ENCODE assay signal across 34 cellular contexts in the genomic region with DNA sequence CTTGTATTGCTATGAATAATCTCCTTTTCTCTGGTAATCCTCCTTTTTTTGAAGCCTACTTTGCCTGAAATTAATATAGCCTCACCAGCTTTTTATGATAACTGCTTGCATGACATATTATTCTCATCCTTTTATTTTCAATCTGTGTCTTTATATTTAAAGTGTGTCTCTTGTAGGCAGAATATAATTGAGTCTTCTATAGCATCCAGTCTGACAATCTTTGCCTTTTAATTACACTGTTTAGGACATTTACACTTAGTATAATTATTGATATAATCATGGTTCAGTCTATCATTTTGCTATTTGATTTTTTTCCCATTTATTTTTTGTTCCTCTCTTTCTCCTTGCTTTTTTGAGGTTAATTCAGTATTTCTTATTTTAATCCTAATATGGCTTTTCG.
DNase-seq lines count a peak whose midpoint lies in the region; ATAC-seq, FAIRE-seq and TF ChIP-seq lines count a peak whose summit lies in the region.
"Had no signal": no experiment of that assay in that cellular context is flagged by ENCODE, and none has a peak within 500 bp of the region (broad histone marks: within the 10 kb centered on the region; RNA-seq: fewer than 3 reads in every experiment).

No MANE protein-coding gene starts in this region.

- no peaks in the 10 kb centered on the region for H4K20me1 ChIP-seq in K562 (replicated peaks; ENCODE audit: control insufficient read depth, insufficient read depth, low read length)
- H4K20me1 ChIP-seq: BLaER1; BLaER1 treated with 17β-estradiol and CSF1 and Interleukin-3, amounts not matched to agents 10 nM and 100 nM had no signal

- POLR2A ChIA-PET in HEK293 (lab: Yijun Ruan, JAX) (no interaction called here), K562 (lab: Yijun Ruan, JAX) (no interaction called here)
- POLR2A ChIA-PET in naive thymus-derived CD4-positive, alpha-beta T cell (lab: Charles Lee) = no interaction called here

- TF ChIP-seq POLR2A in K562 (conservative IDR thresholded peaks at IDR 0.05) = no peak

- no peak for ATAC-seq in K562
- ATAC-seq in naive thymus-derived CD4-positive, alpha-beta T cell = no peak
- ATAC-seq: A549; CD8-positive, alpha-beta T cell had no signal

- in situ Hi-C loops in K562 (cut with MboI) = no loop called here

- no peak overlapping the region for H3K4me2 ChIP-seq in K562 (ENCODE audit: insufficient read depth, low read length)
- H3K4me2 ChIP-seq: A549; BLaER1; BLaER1 treated with 17β-estradiol and CSF1 and Interleukin-3, amounts not matched to agents 10 nM and 100 nM had no signal

- H3K9me3 ChIP-seq in HEK293 (ENCODE audit: control insufficient read depth, insufficient read depth, low read depth, low read length) (peaks cover 2% of the 10 kb centered on the region; the same call in 1 of the 2 replicates), K562 (replicated peaks; ENCODE audit: control insufficient read depth, insufficient read depth, low read depth, low read length) (no peaks in the 10 kb centered on the region), left ventricle myocardium inferior (replicated peaks) (peaks cover 34% of the 10 kb centered on the region)
- H3K9me3 ChIP-seq in naive thymus-derived CD4-positive, alpha-beta T cell (ENCODE audit: control insufficient read depth in 2 of 3, low read length in 3 of 3) = peaks cover 0 to 6% (median 0%) of the 10 kb centered on the region in 3 experiments
- H3K9me3 ChIP-seq: BE2C had no signal

- H3K4me3 ChIP-seq in HEK293 (ENCODE audit: low read depth, low read length) (no peak overlapping the region), K562 (no peak overlapping the region), left ventricle myocardium inferior (no peak overlapping the region)
- H3K4me3 ChIP-seq in naive thymus-derived CD4-positive, alpha-beta T cell (ENCODE audit: low read length) = no peak overlapping the region
- H3K4me3 ChIP-seq: A549; BLaER1; BLaER1 treated with 17β-estradiol and CSF1 and Interleukin-3, amounts not matched to agents 10 nM and 100 nM had no signal

- WGBS in K562 (ENCODE audit: insufficient coverage, low coverage, missing lambda C conversion rate) = 0% methylated on average over 1 of the region's 1 CpG

- H3K9me1 ChIP-seq in K562 (ENCODE audit: control insufficient read depth, insufficient read depth, low read length) = no peaks in the 10 kb centered on the region

- peaks cover 2 to 26% (median 12%) of the 10 kb centered on the region in 11 donors for H3K9me3 Mint-ChIP-seq in naive thymus-derived CD4-positive, alpha-beta T cell

- no peak for TF ChIP-seq RAD21 in K562 (CRISPR knock-in tag; conservative IDR thresholded peaks at IDR 0.05 in 1 of 2, IDR thresholded peaks at IDR 0.05 in 1 of 2)

- no peaks in the 10 kb centered on the region for H3K4me1 Mint-ChIP-seq in naive thymus-derived CD4-positive, alpha-beta T cell
- H3K4me1 Mint-ChIP-seq: B cell; CD14-positive monocyte; CD4-positive, alpha-beta memory T cell; CD8-positive, alpha-beta memory T cell had no signal

- intact Hi-C loops in K562 (cut with micrococcal nuclease) = no loop called here
- intact Hi-C loops in naive thymus-derived CD4-positive, alpha-beta T cell (cut with micrococcal nuclease) = no loop called here
- intact Hi-C loops in left ventricle myocardium inferior (cut with micrococcal nuclease) = no loop called here

- CTCF ChIA-PET in HEK293 (lab: Yijun Ruan, JAX) = no interaction called here
- CTCF ChIA-PET in K562 (lab: Yijun Ruan, JAX; ENCODE audit: low intra/inter-chr PET ratio) = no interaction called here
- CTCF ChIA-PET in naive thymus-derived CD4-positive, alpha-beta T cell (lab: Charles Lee) = no interaction called here

- H3K36me3 ChIP-seq in HEK293 (ENCODE audit: control insufficient read depth in 2 of 2, insufficient read depth in 1 of 2, low read length in 2 of 2) (no peaks in the 10 kb centered on the region), K562 (ENCODE audit: control insufficient read depth, insufficient read depth, low read length) (no peaks in the 10 kb centered on the region), left ventricle myocardium inferior (no peaks in the 10 kb centered on the region)
- H3K36me3 ChIP-seq in naive thymus-derived CD4-positive, alpha-beta T cell (ENCODE audit: control insufficient read depth in 2 of 3, insufficient read depth in 3 of 3, low read length in 3 of 3) = no peaks in the 10 kb centered on the region
- H3K36me3 ChIP-seq: BE2C; BLaER1; BLaER1 treated with 17β-estradiol and CSF1 and Interleukin-3, amounts not matched to agents 10 nM and 100 nM had no signal

- no peak for TF ChIP-seq EP300 in K562 (IDR thresholded peaks at IDR 0.05; ENCODE audit: low read length)

- no TSS peak for BruUV-seq in K562 (replicated peaks; lab: Mats Ljungman, UMichigan)

- H3K9ac ChIP-seq in K562 (ENCODE audit: insufficient read depth in 1 of 2, low read depth in 2 of 2, low read length in 2 of 2) = no peak overlapping the region
- H3K9ac ChIP-seq: BLaER1; BLaER1 treated with 17β-estradiol and CSF1 and Interleukin-3, amounts not matched to agents 10 nM and 100 nM had no signal

- H3K27ac Mint-ChIP-seq in naive thymus-derived CD4-positive, alpha-beta T cell = no peak overlapping the region
- H3K27ac Mint-ChIP-seq: B cell; CD14-positive monocyte; CD4-positive, alpha-beta memory T cell; CD4-positive, alpha-beta T cell; CD4-positive, CD25-positive, alpha-beta regulatory T cell; CD8-positive, alpha-beta memory T cell; CD8-positive, alpha-beta T cell had no signal

- peaks cover 9 to 30% (median 16%) of the 10 kb centered on the region in 5 donors for H3K27me3 Mint-ChIP-seq in naive thymus-derived CD4-positive, alpha-beta T cell

- H3K27me3 ChIP-seq in K562 (ENCODE audit: control insufficient read depth in 2 of 2, insufficient read depth in 2 of 2, low read length in 2 of 2) = no peaks in the 10 kb centered on the region
- H3K27me3 ChIP-seq in naive thymus-derived CD4-positive, alpha-beta T cell (ENCODE audit: control insufficient read depth in 2 of 2, insufficient read depth in 2 of 2, low read length in 2 of 2) = no peaks in the 10 kb centered on the region
- no peaks in the 10 kb centered on the region for H3K27me3 ChIP-seq in left ventricle myocardium inferior (ENCODE audit: low read depth)
- H3K27me3 ChIP-seq: BE2C; BLaER1; BLaER1 treated with 17β-estradiol and CSF1 and Interleukin-3, amounts not matched to agents 10 nM and 100 nM had no signal

- FAIRE-seq in A204.1 (lab: Jason Lieb, UNC) = peak; percentile 35
- no peak for FAIRE-seq in K562 (lab: Jason Lieb, UNC)
- FAIRE-seq: A549, D721Med had no signal

- H2AFZ ChIP-seq in K562 (ENCODE audit: low read depth, low read length) = no peak overlapping the region

- no peak overlapping the region for H3K27ac ChIP-seq in HEK293 (ENCODE audit: extremely low read depth, low read depth, low read length)
- no peak overlapping the region for H3K27ac ChIP-seq in K562 (ENCODE audit: extremely low read depth, low read depth, low read length)
- H3K27ac ChIP-seq in naive thymus-derived CD4-positive, alpha-beta T cell (ENCODE audit: low read depth, low read length) = no peak overlapping the region
- no peak overlapping the region for H3K27ac ChIP-seq in left ventricle myocardium inferior (replicated peaks)
- H3K27ac ChIP-seq: 22Rv1; A549; BLaER1; BLaER1 treated with 17β-estradiol and CSF1 and Interleukin-3, amounts not matched to agents 10 nM and 100 nM; C4-2B had no signal

- TF ChIP-seq CTCF in HEK293 (tag by site-specific recombination; IDR thresholded peaks at IDR 0.05) = no peak
- no peak for TF ChIP-seq CTCF in K562 (IDR thresholded peaks at IDR 0.05 in 2 of 3, conservative IDR thresholded peaks at IDR 0.05 in 1 of 3; ENCODE audit: insufficient read depth in 2 of 3, low read depth in 1 of 3, low read length in 3 of 3)
- TF ChIP-seq CTCF in left ventricle myocardium inferior (IDR thresholded peaks at IDR 0.05; ENCODE audit: borderline replicate concordance) = no peak

- H3K36me3 Mint-ChIP-seq in naive thymus-derived CD4-positive, alpha-beta T cell = peaks cover 0 to 5% (median 0%) of the 10 kb centered on the region in 5 donors
- H3K36me3 Mint-ChIP-seq: CD14-positive monocyte; CD4-positive, CD25-positive, alpha-beta regulatory T cell; CD8-positive, alpha-beta T cell had no signal

- H3K4me3 Mint-ChIP-seq in naive thymus-derived CD4-positive, alpha-beta T cell = no peak overlapping the region
- H3K4me3 Mint-ChIP-seq: B cell; CD14-positive monocyte; CD4-positive, alpha-beta memory T cell; CD4-positive, alpha-beta T cell; CD4-positive, CD25-positive, alpha-beta regulatory T cell; CD8-positive, alpha-beta memory T cell; CD8-positive, alpha-beta T cell had no signal

- DNase-seq in K562 (ENCODE audit: extremely low read depth in 1 of 4, low spot score in 3 of 4) (no peak), left ventricle myocardium inferior (no peak), NCI-H446 (lab: John Stamatoyannopoulos, UW) (no peak)
- DNase-seq in naive thymus-derived CD4-positive, alpha-beta T cell = no peak
- DNase-seq: 8988T; ACHN; AML-193; BE2C; C1 segment of cervical spinal cord; Caco-2; Calu3; CD4-positive, alpha-beta memory T cell; CD4-positive, alpha-beta T cell; CD4-positive, CD25-positive, alpha-beta regulatory T cell; CD8-positive, alpha-beta memory T cell; CD8-positive, alpha-beta T cell; COR-L47; DMS 273 treated with DMSO at 0.1 percent for 48 hours; DMS153; DMS53; DMS79; DMS79 treated with DMSO at 0.1 percent for 48 hours; DND-41; EL had no signal

- H3K79me2 ChIP-seq in K562 (ENCODE audit: control insufficient read depth, insufficient read depth, low read length) = no peaks in the 10 kb centered on the region

- H3K4me1 ChIP-seq in HEK293 (ENCODE audit: control insufficient read depth, insufficient read depth, low read length) (no peaks in the 10 kb centered on the region), K562 (replicated peaks in 1 of 2; ENCODE audit: control insufficient read depth in 2 of 2, insufficient read depth in 2 of 2, low read length in 2 of 2) (no peaks in the 10 kb centered on the region; a peak in 1 of 5 replicates), left ventricle myocardium inferior (no peaks in the 10 kb centered on the region)
- H3K4me1 ChIP-seq in naive thymus-derived CD4-positive, alpha-beta T cell (ENCODE audit: control insufficient read depth in 2 of 2, insufficient read depth in 2 of 2, low read length in 2 of 2) = no peaks in the 10 kb centered on the region
- H3K4me1 ChIP-seq: BE2C; BLaER1; BLaER1 treated with 17β-estradiol and CSF1 and Interleukin-3, amounts not matched to agents 10 nM and 100 nM had no signal

TF ChIP-seq in HEK293, 187 proteins besides CTCF, POLR2A, EP300 and RAD21:
- TF ChIP-seq ZNF16 (tag by site-specific recombination; IDR thresholded peaks at IDR 0.05; ENCODE audit: low read depth) (no peak), SETDB1 (IDR thresholded peaks at IDR 0.05; ENCODE audit: insufficient read length, low read length) (peak; percentile 70)
TF ChIP-seq in HEK293: peak in this region for 1.

TF ChIP-seq in K562, 482 proteins besides CTCF, POLR2A, EP300 and RAD21:
- TF ChIP-seq ZNF507 (tag; conservative IDR thresholded peaks at IDR 0.05) (peak; percentile 81), HDGF (IDR thresholded peaks at IDR 0.05) (no peak)
